In genomic region chr10:2929457-2929856, GRCh38 we compare ENCODE assay signal across 19 cellular contexts.
"Had no signal": no experiment of that assay in that cellular context is flagged by ENCODE, and none has a peak within 500 bp of the region (broad histone marks: within the 10 kb centered on the region; RNA-seq: fewer than 3 reads in every experiment).

No MANE protein-coding gene starts in this region.

- H3K9me3 Mint-ChIP-seq: activated naive CD4-positive, alpha-beta T cell treated with anti-CD3 and anti-CD28 coated beads, Interleukin-2, amount 10 ng/mL, durations not matched to agents 7 days and 5 days; activated naive CD8-positive, alpha-beta T cell treated with anti-CD3 and anti-CD28 coated beads, Interleukin-2, amount 50 U/mL, for 24 hours; brain; naive thymus-derived CD8-positive, alpha-beta T cell; stimulated activated naive B cell treated with anti-CD40 and anti-IgM and Interleukin-4, amounts not matched to agents 10 μg/mL and 1 μg/mL and 100 μg/mL, for 72 hours had no signal

- H3K27ac Mint-ChIP-seq: activated naive CD4-positive, alpha-beta T cell treated with anti-CD3 and anti-CD28 coated beads, Interleukin-2, amount 10 ng/mL, durations not matched to agents 7 days and 5 days; activated naive CD8-positive, alpha-beta T cell treated with anti-CD3 and anti-CD28 coated beads, Interleukin-2, amount 50 U/mL, for 24 hours; naive thymus-derived CD8-positive, alpha-beta T cell; stimulated activated naive B cell treated with anti-CD40 and anti-IgM and Interleukin-4, amounts not matched to agents 10 μg/mL and 1 μg/mL and 100 μg/mL, for 72 hours had no signal

- H3K27ac ChIP-seq: dorsolateral prefrontal cortex, thoracic aorta, upper lobe of right lung had no signal

- H3K36me3 ChIP-seq: thoracic aorta, upper lobe of right lung had no signal

- H3K4me1 Mint-ChIP-seq: activated naive CD8-positive, alpha-beta T cell treated with anti-CD3 and anti-CD28 coated beads, Interleukin-2, amount 50 U/mL, for 24 hours had no signal

- ATAC-seq: activated naive CD8-positive, alpha-beta T cell treated with anti-CD3 and anti-CD28 coated beads, Interleukin-2, amount 50 U/mL, for 24 hours; naive thymus-derived CD8-positive, alpha-beta T cell; stimulated activated naive B cell treated with anti-CD40 and anti-IgM and Interleukin-4, amounts not matched to agents 10 μg/mL and 1 μg/mL and 100 μg/mL, for 72 hours; upper lobe of right lung had no signal

- H3K4me3 Mint-ChIP-seq: activated naive CD4-positive, alpha-beta T cell treated with anti-CD3 and anti-CD28 coated beads, Interleukin-2, amount 10 ng/mL, durations not matched to agents 7 days and 5 days; activated naive CD8-positive, alpha-beta T cell treated with anti-CD3 and anti-CD28 coated beads, Interleukin-2, amount 50 U/mL, for 24 hours; naive thymus-derived CD8-positive, alpha-beta T cell; stimulated activated naive B cell treated with anti-CD40 and anti-IgM and Interleukin-4, amounts not matched to agents 10 μg/mL and 1 μg/mL and 100 μg/mL, for 72 hours had no signal

- H3K9me3 ChIP-seq: thoracic aorta, upper lobe of right lung had no signal

- DNase-seq: activated CD4-positive, CD25-positive, alpha-beta regulatory T cell treated with anti-CD3 and anti-CD28 coated beads, Interleukin-2, amount 50 U/mL, for 72 hours; activated CD8-positive, alpha-beta memory T cell treated with anti-CD3 and anti-CD28 coated beads for 24 hours; activated CD8-positive, alpha-beta memory T cell treated with anti-CD3 and anti-CD28 coated beads, Interleukin-2, amount 50 U/mL, for 48 hours; activated effector memory CD4-positive, alpha-beta T cell treated with Interleukin-2 at 50 U/mL for 16 hours; activated naive CD4-positive, alpha-beta T cell treated with anti-CD3 and anti-CD28 coated beads, Interleukin-2, amount 10 ng/mL, durations not matched to agents 7 days and 5 days; activated naive CD8-positive, alpha-beta T cell treated with anti-CD3 and anti-CD28 coated beads, Interleukin-2, amount 50 U/mL, for 24 hours; activated T-cell treated with anti-CD3 and anti-CD28 coated beads, Interleukin-2, amount 50 U/mL, for 48 hours; anterior cingulate cortex; caudate nucleus; dorsolateral prefrontal cortex; erythroblast; foreskin melanocyte; naive thymus-derived CD8-positive, alpha-beta T cell; nucleus accumbens; stimulated activated naive B cell treated with anti-CD40 and anti-IgM and Interleukin-4, amounts not matched to agents 10 μg/mL and 1 μg/mL and 100 μg/mL, for 72 hours; T-helper 1 cell; upper lobe of right lung had no signal

- H3K4me3 ChIP-seq: dorsolateral prefrontal cortex, thoracic aorta, upper lobe of right lung had no signal

- H3K36me3 Mint-ChIP-seq: activated naive CD4-positive, alpha-beta T cell treated with anti-CD3 and anti-CD28 coated beads, Interleukin-2, amount 10 ng/mL, durations not matched to agents 7 days and 5 days; brain; naive thymus-derived CD8-positive, alpha-beta T cell had no signal
